ENCODE assay signal across 8 cellular contexts in the genomic region with DNA sequence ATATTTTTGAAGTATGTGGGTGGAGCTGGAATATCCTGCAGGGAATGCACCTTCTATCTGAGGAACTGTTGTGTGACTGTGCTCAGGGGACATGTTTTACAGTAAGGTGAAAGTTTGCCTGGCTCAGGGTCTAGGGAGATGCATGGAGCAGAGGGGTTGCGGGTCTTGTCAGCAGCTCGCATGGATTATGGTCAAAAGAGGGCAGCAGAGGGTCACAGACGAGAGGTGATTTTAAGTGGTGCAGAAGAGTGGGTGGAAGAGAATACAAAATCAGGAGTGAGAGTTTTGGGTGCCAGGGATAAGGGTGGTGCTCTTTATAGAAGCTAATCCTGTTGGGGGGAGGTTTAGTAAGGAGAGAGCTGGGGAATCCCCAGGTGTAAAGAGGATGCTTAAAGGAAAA. TPM values are rescaled to one million over a fixed set of nuclear protein-coding genes. Genes with fewer than 3 reads are reported as not detected.
DNase-seq lines count a peak whose midpoint lies in the region; ATAC-seq and TF ChIP-seq lines count a peak whose summit lies in the region.

No MANE protein-coding gene starts in this region.

- TF ChIP-seq CTCF in LNCaP clone FGC (IDR thresholded peaks at IDR 0.05; ENCODE audit: control insufficient read depth, extremely low read depth, insufficient read depth): peak; percentile 81
- TF ChIP-seq CTCF in ovary (IDR thresholded peaks at IDR 0.05): no peak
- TF ChIP-seq CTCF in ascending aorta (IDR thresholded peaks at IDR 0.05): no peak

- 9 to 11% (median 10%) methylated on average over 3 of the region's 3 CpGs for WGBS in ovary, 3 donors

- peak; percentile 17 for DNase-seq in stimulated activated CD4-positive, alpha-beta T cell treated with anti-CD3 and anti-CD28 coated beads, Interleukin-15, amount 100 ng/mL, for 24 hours
- DNase-seq in stimulated activated CD4-positive, alpha-beta T cell treated with anti-CD3 and anti-CD28 coated beads, Interleukin-4, amount 100 ng/mL, for 1 hour: no peak
- DNase-seq in LNCaP clone FGC (ENCODE audit: low read depth) (no peak), SK-N-MC (ENCODE audit: low read depth, low spot score) (peak; percentile 35), iPS DF 19.7 (ENCODE audit: low read depth, low spot score) (peak; percentile 12), ovary (no peak), ascending aorta (ENCODE audit: low spot score in 2 of 2) (no peak)

- H3K36me3 ChIP-seq in SK-N-MC (ENCODE audit: insufficient read depth, low read length): no peaks in the 10 kb centered on the region
- no peaks in the 10 kb centered on the region for H3K36me3 ChIP-seq in ovary
- H3K36me3 ChIP-seq in ascending aorta: no peaks in the 10 kb centered on the region

- H3K9ac ChIP-seq in SK-N-MC (ENCODE audit: insufficient read length): no peak overlapping the region

- TF ChIP-seq POLR2A in ovary (IDR thresholded peaks at IDR 0.05): no peak

- no peaks in the 10 kb centered on the region for H3K9me3 ChIP-seq in SK-N-MC (ENCODE audit: low read depth, low read length)
- no peaks in the 10 kb centered on the region for H3K9me3 ChIP-seq in ovary
- H3K9me3 ChIP-seq in ascending aorta: no peaks in the 10 kb centered on the region

- H3K4me3 ChIP-seq in LNCaP clone FGC (ENCODE audit: low read depth, low read length) (no peak overlapping the region), SK-N-MC (no peak overlapping the region), ovary (no peak overlapping the region), ascending aorta (no peak overlapping the region)

- intact Hi-C loops in ovary (cut with DNase I): no loop called here
- intact Hi-C loops in ascending aorta (cut with DNase I): no loop called here

- H3K4me1 ChIP-seq in ovary (ENCODE audit: insufficient read depth) (no peaks in the 10 kb centered on the region), ascending aorta (no peaks in the 10 kb centered on the region)

- TF ChIP-seq EP300 in ovary (IDR thresholded peaks at IDR 0.05): no peak

- H3K27ac ChIP-seq in SK-N-MC (no peak overlapping the region), ovary (no peak overlapping the region), ascending aorta (no peak overlapping the region)

- H3K27me3 ChIP-seq in ovary (no peaks in the 10 kb centered on the region), ascending aorta (no peaks in the 10 kb centered on the region)

- no peak for ATAC-seq in HG03108 (IDR thresholded peaks at IDR 0.05; ENCODE audit: unreplicated experiment)

RNA-seq across cellular contexts. Expression of a gene that starts 53.5 kb away (rescaled TPM):
- total RNA-seq in ovary (under 1 TPM; 0.02 to 1.00 (median 0.15) TPM), ascending aorta (not detected)
- polyA plus RNA-seq in ovary: under 1 TPM; 0.24 to 0.80 TPM

Comparison
In these comparisons a context has a peak if more than half of its experiments do, and no peak if none do; other contexts are left out.
1. DNase-seq: peak in stimulated activated CD4-positive, alpha-beta T cell treated with anti-CD3 and anti-CD28 coated beads, Interleukin-15, amount 100 ng/mL, for 24 hours (single experiment), SK-N-MC (single experiment) and iPS DF 19.7 (single experiment); none in stimulated activated CD4-positive, alpha-beta T cell treated with anti-CD3 and anti-CD28 coated beads, Interleukin-4, amount 100 ng/mL, for 1 hour (single experiment), LNCaP clone FGC (single experiment), ovary (0 of 5) and ascending aorta (0 of 2).